In the genomic region with DNA sequence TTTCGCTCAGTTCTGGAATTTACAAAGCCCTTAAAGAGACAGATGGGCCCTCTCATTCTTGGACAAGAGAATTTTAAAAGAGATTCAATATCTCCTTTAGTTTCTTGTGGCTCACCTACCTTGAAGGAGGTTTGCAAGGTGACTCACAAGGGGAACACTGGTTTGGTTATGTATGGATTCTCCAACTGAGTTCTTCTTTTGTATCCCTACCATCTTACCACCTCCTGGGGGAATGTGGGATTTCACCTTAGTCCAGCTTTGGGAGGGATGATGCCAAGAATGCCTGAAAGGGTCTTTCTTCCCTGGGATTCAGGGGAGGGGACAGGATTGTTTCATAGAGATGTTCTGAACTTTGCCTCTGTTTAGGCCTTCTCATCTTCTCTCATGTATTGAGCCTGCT, we compare ENCODE assay signal across 12 cellular contexts. TPM values are rescaled to one million over a fixed set of nuclear protein-coding genes. Genes with fewer than 3 reads are reported as not detected.
"Had no signal": no experiment of that assay in that cellular context is flagged by ENCODE, and none has a peak within 500 bp of the region (broad histone marks: within the 10 kb centered on the region; RNA-seq: fewer than 3 reads in every experiment).

No MANE protein-coding gene starts in this region.

- H3K36me3 Mint-ChIP-seq: natural killer cell treated with Interleukin-12 subunit alpha and Interleukin-12 subunit beta and Interleukin-15 and Interleukin-18, amount 100 ng/mL, for 72 hours had no signal

- ATAC-seq: esophagus mucosa; left lobe of liver; natural killer cell treated with Interleukin-12 subunit alpha and Interleukin-12 subunit beta and Interleukin-15 and Interleukin-18, amount 100 ng/mL, for 72 hours had no signal

- H3K4me3 Mint-ChIP-seq: central memory CD8-positive, alpha-beta T cell; memory B cell; natural killer cell treated with Interleukin-12 subunit alpha and Interleukin-12 subunit beta and Interleukin-15 and Interleukin-18, amount 100 ng/mL, for 72 hours had no signal

- DNase-seq: activated naive CD4-positive, alpha-beta T cell treated with anti-CD3 and anti-CD28 coated beads, Interleukin-2, amount 50 U/mL, for 16 hours; cortex of kidney; effector memory CD4-positive, alpha-beta T cell; glutamatergic neuron; stimulated activated CD4-positive, alpha-beta T cell treated with anti-CD3 and anti-CD28 coated beads, Interleukin-2, amount 100 ng/mL, for 48 hours; stimulated activated naive CD4-positive, alpha-beta T cell treated with Interleukin-2 at 50 U/mL for 16 hours had no signal

- H3K9me3 Mint-ChIP-seq: central memory CD8-positive, alpha-beta T cell; natural killer cell treated with Interleukin-12 subunit alpha and Interleukin-12 subunit beta and Interleukin-15 and Interleukin-18, amount 100 ng/mL, for 72 hours had no signal

- H3K27ac Mint-ChIP-seq: memory B cell; natural killer cell treated with Interleukin-12 subunit alpha and Interleukin-12 subunit beta and Interleukin-15 and Interleukin-18, amount 100 ng/mL, for 72 hours had no signal

RNA-seq across cellular contexts. Expression of a gene that starts 3.7 kb away (rescaled TPM):
- total RNA-seq: pulmonary artery endothelial cell had no signal
